Comparison of ENCODE assay signal across 22 cellular contexts in genomic region chr13:37429976-37430375, GRCh38.
A peak's percentile ranks its signal among the peaks of the same experiment; 100 is the strongest.
DNase-seq lines count a peak whose midpoint lies in the region; ATAC-seq and TF ChIP-seq lines count a peak whose summit lies in the region.
"Had no signal": no experiment of that assay in that cellular context is flagged by ENCODE, and none has a peak within 500 bp of the region (broad histone marks: within the 10 kb centered on the region; RNA-seq: fewer than 3 reads in every experiment).

No MANE protein-coding gene starts in this region.

- H3K27ac ChIP-seq in mesenchymal stem cell (ENCODE audit: low read length, poor library complexity, severe bottlenecking) (no peak overlapping the region), hepatocyte (no peak overlapping the region)
- H3K27ac ChIP-seq: left ventricle myocardium inferior, WERI-Rb-1 had no signal

- H4K91ac ChIP-seq in mesenchymal stem cell (ENCODE audit: low read length), result no peak overlapping the region

- ATAC-seq in GM21515 (IDR thresholded peaks at IDR 0.05; ENCODE audit: unreplicated experiment) (no peak), HG02610 (IDR thresholded peaks at IDR 0.05; ENCODE audit: unreplicated experiment) (no peak)
- ATAC-seq: activated CD8-positive, alpha-beta T cell treated with anti-CD3 and anti-CD28 coated beads, Interleukin-2, amount 10 ng/mL, durations not matched to agents 7 days and 5 days; sciatic nerve; T-cell had no signal

- no peaks in the 10 kb centered on the region for H3K79me2 ChIP-seq in hepatocyte

- H3K9ac ChIP-seq in mesenchymal stem cell (ENCODE audit: low read length), result peak overlapping the region; percentile 50

- no peaks in the 10 kb centered on the region for H3K79me1 ChIP-seq in mesenchymal stem cell (replicated peaks; ENCODE audit: low read length, poor library complexity, severe bottlenecking)

- no peak overlapping the region for H2BK12ac ChIP-seq in mesenchymal stem cell (ENCODE audit: low read length in 2 of 2)

- H3K9me3 ChIP-seq in mesenchymal stem cell (ENCODE audit: control insufficient read depth, low read length) (no peaks in the 10 kb centered on the region), hepatocyte (ENCODE audit: low read depth) (no peaks in the 10 kb centered on the region)

- H2BK120ac ChIP-seq in mesenchymal stem cell (ENCODE audit: low read depth, low read length), result no peak overlapping the region

- H3K23ac ChIP-seq in mesenchymal stem cell (ENCODE audit: low read length in 2 of 2), result no peak overlapping the region

- DNase-seq in AG09319 (ENCODE audit: extremely low read depth, low read depth), result peak; percentile 63
- DNase-seq in M059J (ENCODE audit: low read depth), result peak; percentile 70
- DNase-seq in choroid plexus epithelial cell (ENCODE audit: low read depth), result peak; percentile 93
- peak; percentile 88 for DNase-seq in mesenchymal stem cell
- DNase-seq in hepatocyte (ENCODE audit: low spot score), result no peak
- DNase-seq in GM19238 (ENCODE audit: insufficient read length, low spot score), result no peak
- DNase-seq: activated CD8-positive, alpha-beta T cell treated with anti-CD3 and anti-CD28 coated beads, Interleukin-2, amount 10 ng/mL, durations not matched to agents 7 days and 5 days; activated naive CD8-positive, alpha-beta T cell treated with anti-CD3 and anti-CD28 coated beads for 36 hours; activated T-cell treated with anti-CD3 and anti-CD28 coated beads, Interleukin-2, amount 50 U/mL, for 48 hours; central memory CD4-positive, alpha-beta T cell; effector memory CD4-positive, alpha-beta T cell; GF-D8; Karpas-422; left ventricle myocardium inferior; NCI-H1436 treated with DMSO at 0.1 percent for 48 hours; NCI-H2227 treated with DMSO at 0.1 percent for 48 hours; stimulated activated CD4-positive, alpha-beta T cell treated with anti-CD3 and anti-CD28 coated beads, Interleukin-4, amount 100 ng/mL, for 24 hours; T-cell; WERI-Rb-1 had no signal

- no peaks in the 10 kb centered on the region for H3K9me2 ChIP-seq in hepatocyte (replicated peaks; ENCODE audit: insufficient read depth)

- no peaks in the 10 kb centered on the region for H3K4me1 ChIP-seq in mesenchymal stem cell (ENCODE audit: control insufficient read depth, insufficient read depth, low read depth, low read length)
- H3K4me1 ChIP-seq in hepatocyte (ENCODE audit: insufficient read depth), result no peaks in the 10 kb centered on the region

- no peak overlapping the region for H2AFZ ChIP-seq in mesenchymal stem cell (ENCODE audit: low read depth, low read length)
- H2AFZ ChIP-seq in hepatocyte, result no peak overlapping the region

- H3K4me2 ChIP-seq in mesenchymal stem cell (ENCODE audit: low read length, poor library complexity, severe bottlenecking), result no peak overlapping the region
- no peak overlapping the region for H3K4me2 ChIP-seq in hepatocyte

- H3K27me3 ChIP-seq in mesenchymal stem cell (ENCODE audit: control insufficient read depth in 1 of 2, insufficient read depth in 1 of 2, low read length in 2 of 2) (no peaks in the 10 kb centered on the region), hepatocyte (no peaks in the 10 kb centered on the region)

- 59% methylated on average over 2 of the region's 2 CpGs for WGBS in mesenchymal stem cell
- WGBS in hepatocyte (ENCODE audit: low lambda C conversion rate, missing lambda C conversion rate), result 76% methylated on average over 2 of the region's 2 CpGs

- H3K14ac ChIP-seq in mesenchymal stem cell (ENCODE audit: low read length in 2 of 2), result no peak overlapping the region

- H3K18ac ChIP-seq in mesenchymal stem cell (ENCODE audit: low read depth in 1 of 2, low read length in 2 of 2), result no peak overlapping the region

- H2BK5ac ChIP-seq in mesenchymal stem cell (ENCODE audit: low read depth, low read length, poor library complexity, severe bottlenecking), result no peak overlapping the region

- H3K36me3 ChIP-seq in mesenchymal stem cell (ENCODE audit: control insufficient read depth in 1 of 2, insufficient read depth in 2 of 2, low read depth in 1 of 2, low read length in 2 of 2), result no peaks in the 10 kb centered on the region
- no peaks in the 10 kb centered on the region for H3K36me3 ChIP-seq in hepatocyte (replicated peaks; ENCODE audit: insufficient read depth, low read depth)
- H3K36me3 ChIP-seq: left ventricle myocardium inferior, WERI-Rb-1 had no signal

- no peak overlapping the region for H4K8ac ChIP-seq in mesenchymal stem cell (ENCODE audit: low read length)

- H3K4ac ChIP-seq in mesenchymal stem cell (ENCODE audit: low read depth in 1 of 2, low read length in 2 of 2), result no peak overlapping the region

- H4K20me1 ChIP-seq in hepatocyte (ENCODE audit: insufficient read depth, poor library complexity, severe bottlenecking), result no peaks in the 10 kb centered on the region

- H2AK5ac ChIP-seq in mesenchymal stem cell (ENCODE audit: low read length, severe bottlenecking), result no peak overlapping the region

- H3K4me3 ChIP-seq in choroid plexus epithelial cell (ENCODE audit: low read depth, low read length) (no peak overlapping the region), mesenchymal stem cell (ENCODE audit: insufficient read depth in 1 of 2, low read depth in 1 of 2, low read length in 2 of 2) (no peak overlapping the region), hepatocyte (no peak overlapping the region)
- H3K4me3 ChIP-seq: left ventricle myocardium inferior had no signal

- no peak for TF ChIP-seq CTCF in AG09319 (IDR thresholded peaks at IDR 0.05; ENCODE audit: low read depth, low read length)
- no peak for TF ChIP-seq CTCF in choroid plexus epithelial cell (conservative IDR thresholded peaks at IDR 0.05; ENCODE audit: low read depth, low read length)
- TF ChIP-seq CTCF in hepatocyte (IDR thresholded peaks at IDR 0.05; ENCODE audit: poor library complexity), result no peak

- H2BK15ac ChIP-seq in mesenchymal stem cell (ENCODE audit: low read depth, poor library complexity, severe bottlenecking), result no peak overlapping the region

Comparison
In these comparisons a context has a peak if more than half of its experiments do, and no peak if none do; other contexts are left out.
1. DNase-seq: peak in AG09319 (single experiment), M059J (single experiment), choroid plexus epithelial cell (single experiment) and mesenchymal stem cell (single experiment); none in hepatocyte (single experiment) and GM19238 (single experiment).